ENCODE assay signal across 18 cellular contexts in the genomic region with DNA sequence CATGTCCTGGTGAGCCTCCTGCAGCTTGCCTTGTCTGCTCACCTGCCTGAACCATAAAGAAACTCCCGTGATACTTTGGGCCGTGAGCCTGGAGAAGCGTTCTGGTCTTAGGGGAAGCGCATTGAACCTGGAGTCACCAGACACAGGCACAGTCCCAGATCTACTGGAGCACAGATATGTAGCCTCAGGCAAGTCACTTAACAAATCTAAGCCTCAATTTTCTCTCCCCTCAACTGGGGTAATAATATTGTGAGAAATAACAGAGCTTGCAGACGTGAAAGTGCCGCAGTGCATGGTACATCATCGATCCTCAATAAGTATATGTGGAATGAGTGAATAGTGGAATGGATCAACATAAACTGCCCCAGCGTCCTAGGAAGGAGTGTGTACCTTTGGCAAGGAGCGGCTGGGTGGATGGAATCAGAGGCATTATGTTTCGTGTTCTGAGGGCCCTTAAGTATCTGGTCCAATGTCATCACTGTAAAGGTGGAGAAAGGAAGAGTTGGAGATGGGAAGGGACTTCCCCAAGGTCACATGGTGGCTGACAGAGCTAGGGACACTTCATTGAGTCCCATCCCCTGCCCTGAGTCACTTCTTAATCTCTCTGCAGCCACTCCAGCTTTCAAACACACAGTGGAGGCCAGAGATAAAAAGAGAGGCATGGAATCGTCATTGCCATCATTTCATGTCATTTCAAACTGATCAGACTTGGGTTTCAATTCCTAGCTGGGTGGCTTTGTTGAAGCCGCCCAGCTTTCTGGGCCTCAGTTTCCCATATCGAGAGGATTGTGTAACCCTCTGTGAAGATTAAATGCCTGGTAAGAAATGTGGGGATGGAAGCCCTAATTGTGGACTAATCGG.
DNase-seq lines count a peak whose midpoint lies in the region; TF ChIP-seq lines count a peak whose summit lies in the region.
"Had no signal": no experiment of that assay in that cellular context is flagged by ENCODE, and none has a peak within 500 bp of the region (broad histone marks: within the 10 kb centered on the region; RNA-seq: fewer than 3 reads in every experiment).

No MANE protein-coding gene starts in this region.

- DNase-seq in DMS53 (lab: John Stamatoyannopoulos, UW) (peak; percentile 14), DMS53 treated with DMSO at 0.1 percent for 48 hours (lab: John Stamatoyannopoulos, UW; ENCODE audit: unreplicated experiment) (no peak), kidney tubule cell (ENCODE audit: low spot score) (peak; percentile 18), NCI-H510A treated with DMSO at 0.1 percent for 48 hours (lab: John Stamatoyannopoulos, UW) (no peak), hypothalamus (lab: John Stamatoyannopoulos, UW) (no peak), GM03348 (ENCODE audit: low spot score) (no peak)
- DNase-seq: BE2C, Calu3, KG1, MG63, NCI-H2029, NCI-H2227 treated with DMSO at 0.1 percent for 48 hours, NCI-H69, SHP77 treated with DMSO at 0.1 percent for 48 hours had no signal

- no peak for TF ChIP-seq CTCF in VCaP (conservative IDR thresholded peaks at IDR 0.05)

- peak overlapping the region; percentile 38; the same call in 1 of the 2 replicates for H3K27ac ChIP-seq in VCaP
- H3K27ac ChIP-seq: 22Rv1, Peyer's patch, SK-N-MC had no signal

Comparison
In these comparisons a context has a peak if more than half of its experiments do, and no peak if none do; other contexts are left out.
1. DNase-seq: peak in DMS53 (single experiment) and kidney tubule cell (single experiment); none in DMS53 treated with DMSO at 0.1 percent for 48 hours (single experiment), NCI-H510A treated with DMSO at 0.1 percent for 48 hours (single experiment), hypothalamus (0 of 51) and GM03348 (single experiment).